12 cellular contexts compared by ENCODE assay signal in the genomic region with DNA sequence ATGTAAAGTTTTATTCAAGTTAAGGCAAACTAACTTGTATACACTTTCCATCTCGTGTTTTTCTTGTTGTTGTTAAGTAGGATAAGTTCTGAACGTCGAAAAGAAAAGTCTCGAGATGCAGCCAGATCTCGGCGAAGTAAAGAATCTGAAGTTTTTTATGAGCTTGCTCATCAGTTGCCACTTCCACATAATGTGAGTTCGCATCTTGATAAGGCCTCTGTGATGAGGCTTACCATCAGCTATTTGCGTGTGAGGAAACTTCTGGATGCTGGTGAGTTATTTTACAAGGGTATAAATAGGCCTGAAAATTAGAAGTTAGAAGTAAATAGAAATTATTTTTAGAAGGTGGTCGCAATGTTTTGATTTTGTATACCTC. TPM values are rescaled to one million over a fixed set of nuclear protein-coding genes. Genes with fewer than 3 reads are reported as not detected.
DNase-seq lines count a peak whose midpoint lies in the region; ATAC-seq and TF ChIP-seq lines count a peak whose summit lies in the region.
"Had no signal": no experiment of that assay in that cellular context is flagged by ENCODE, and none has a peak within 500 bp of the region (broad histone marks: within the 10 kb centered on the region; RNA-seq: fewer than 3 reads in every experiment).

No MANE protein-coding gene starts in this region.

- peaks cover 15% of the 10 kb centered on the region for H3K36me3 ChIP-seq in CD4-positive, CD25-positive, alpha-beta regulatory T cell (ENCODE audit: control insufficient read depth, insufficient read depth, low read length)
- peaks cover 23 to 28% of the 10 kb centered on the region in 2 donors for H3K36me3 ChIP-seq in muscle layer of duodenum (ENCODE audit: control insufficient read depth in 1 of 2, insufficient read depth in 2 of 2, low read length in 2 of 2)

- peaks cover 24% of the 10 kb centered on the region for H3K36me3 Mint-ChIP-seq in CD4-positive, CD25-positive, alpha-beta regulatory T cell
- H3K36me3 Mint-ChIP-seq in HFFc6 (ENCODE audit: low read depth) = peaks cover 23% of the 10 kb centered on the region
- H3K36me3 Mint-ChIP-seq in activated naive CD8-positive, alpha-beta T cell treated with anti-CD3 and anti-CD28 coated beads for 36 hours = peaks cover 29% of the 10 kb centered on the region

- peak overlapping the region; percentile 7 to 64 (median 35) for H3K4me3 Mint-ChIP-seq in CD4-positive, CD25-positive, alpha-beta regulatory T cell
- H3K4me3 Mint-ChIP-seq in HFFc6 = no peak overlapping the region
- peak overlapping the region; percentile 26 for H3K4me3 Mint-ChIP-seq in activated naive CD8-positive, alpha-beta T cell treated with anti-CD3 and anti-CD28 coated beads for 36 hours
- H3K4me3 Mint-ChIP-seq: endodermal cell had no signal

- no peaks in the 10 kb centered on the region for H3K9me3 ChIP-seq in CD4-positive, CD25-positive, alpha-beta regulatory T cell (ENCODE audit: control insufficient read depth in 2 of 2, low read length in 2 of 2)
- H3K9me3 ChIP-seq in muscle layer of duodenum (ENCODE audit: control insufficient read depth in 1 of 2, low read length in 2 of 2) = no peaks in the 10 kb centered on the region

- H3K27ac ChIP-seq in CD4-positive, CD25-positive, alpha-beta regulatory T cell (ENCODE audit: insufficient read depth, low read length, poor library complexity, severe bottlenecking) = peak overlapping the region; percentile 47
- H3K27ac ChIP-seq in muscle layer of duodenum (ENCODE audit: low read length) = peak overlapping the region; percentile 45

- H3K27me3 Mint-ChIP-seq in CD4-positive, CD25-positive, alpha-beta regulatory T cell = no peaks in the 10 kb centered on the region
- H3K27me3 Mint-ChIP-seq in HFFc6 (ENCODE audit: insufficient read depth) = no peaks in the 10 kb centered on the region; the same call in 1 of the 2 replicates
- H3K27me3 Mint-ChIP-seq in activated naive CD8-positive, alpha-beta T cell treated with anti-CD3 and anti-CD28 coated beads for 36 hours = no peaks in the 10 kb centered on the region

- TF ChIP-seq CTCF in HFFc6 (IDR thresholded peaks at IDR 0.05) = no peak

- peak in 1 of 3 donors; percentile 19 for DNase-seq in CD4-positive, CD25-positive, alpha-beta regulatory T cell
- no peak for DNase-seq in HFFc6
- no peak for DNase-seq in activated naive CD8-positive, alpha-beta T cell treated with anti-CD3 and anti-CD28 coated beads for 36 hours
- DNase-seq in nucleus accumbens (lab: John Stamatoyannopoulos, UW) = no peak
- no peak for DNase-seq in NK-92 treated with Interleukin-12 subunit alpha and Interleukin-12 subunit beta, amount 100 ng/mL, for 24 hours (lab: John Stamatoyannopoulos, UW)
- DNase-seq in stimulated activated naive CD4-positive, alpha-beta T cell treated with Interleukin-2 at 50 U/mL for 16 hours (lab: John Stamatoyannopoulos, UW) = no peak
- DNase-seq: endodermal cell; NCI-H1930; stimulated activated CD4-positive, alpha-beta T cell treated with anti-CD3 and anti-CD28 coated beads, Interleukin-1b, Interleukin-23, amount 100 ng/mL, for 48 hours had no signal

- H3K4me3 ChIP-seq in CD4-positive, CD25-positive, alpha-beta regulatory T cell (ENCODE audit: low read depth, low read length) = peak overlapping the region; percentile 41
- H3K4me3 ChIP-seq in muscle layer of duodenum (ENCODE audit: low read depth in 1 of 2, low read length in 2 of 2) = no peak overlapping the region

- H3K4me1 ChIP-seq in CD4-positive, CD25-positive, alpha-beta regulatory T cell (ENCODE audit: control insufficient read depth, insufficient read depth, low read length, poor library complexity, severe bottlenecking) = peaks cover 21% of the 10 kb centered on the region
- H3K4me1 ChIP-seq in muscle layer of duodenum (ENCODE audit: control insufficient read depth in 1 of 2, insufficient read depth in 2 of 2, low read length in 2 of 2) = peaks cover 7 to 24% of the 10 kb centered on the region in 2 donors

- no peak for ATAC-seq in CD4-positive, CD25-positive, alpha-beta regulatory T cell (ENCODE audit: low read depth in 2 of 2)
- ATAC-seq in HG02970 (IDR thresholded peaks at IDR 0.05; ENCODE audit: low FRiP score, unreplicated experiment) = no peak
- ATAC-seq: Panc1 had no signal

- peaks cover 37 to 70% (median 52%) of the 10 kb centered on the region in 4 donors for H3K4me1 Mint-ChIP-seq in CD4-positive, CD25-positive, alpha-beta regulatory T cell
- peaks cover 63% of the 10 kb centered on the region for H3K4me1 Mint-ChIP-seq in HFFc6 (ENCODE audit: low read depth)
- H3K4me1 Mint-ChIP-seq in activated naive CD8-positive, alpha-beta T cell treated with anti-CD3 and anti-CD28 coated beads for 36 hours = peaks cover 63% of the 10 kb centered on the region

- H3K27me3 ChIP-seq in CD4-positive, CD25-positive, alpha-beta regulatory T cell (ENCODE audit: control insufficient read depth, insufficient read depth, low read length) = no peaks in the 10 kb centered on the region
- H3K27me3 ChIP-seq in muscle layer of duodenum (ENCODE audit: low read depth, low read length) = no peaks in the 10 kb centered on the region

- H3K9me3 Mint-ChIP-seq in CD4-positive, CD25-positive, alpha-beta regulatory T cell = no peaks in the 10 kb centered on the region
- H3K9me3 Mint-ChIP-seq in HFFc6 = no peaks in the 10 kb centered on the region
- no peaks in the 10 kb centered on the region for H3K9me3 Mint-ChIP-seq in activated naive CD8-positive, alpha-beta T cell treated with anti-CD3 and anti-CD28 coated beads for 36 hours
- H3K9me3 Mint-ChIP-seq: endodermal cell had no signal

- H3K27ac Mint-ChIP-seq in CD4-positive, CD25-positive, alpha-beta regulatory T cell = peak overlapping the region; percentile 60 to 82 (median 80)
- peak overlapping the region; percentile 7; the same call in 1 of the 2 replicates for H3K27ac Mint-ChIP-seq in HFFc6
- H3K27ac Mint-ChIP-seq in activated naive CD8-positive, alpha-beta T cell treated with anti-CD3 and anti-CD28 coated beads for 36 hours = peak overlapping the region; percentile 78

RNA-seq across cellular contexts. Expression of a gene that starts 25.0 kb away (rescaled TPM):
- 123 TPM for total RNA-seq in CD4-positive, CD25-positive, alpha-beta regulatory T cell
- polyA plus RNA-seq in CD4-positive, CD25-positive, alpha-beta regulatory T cell = 10 to 100 TPM; 48.2 to 62.3 (median 57.5) TPM
- total RNA-seq in HFFc6 (2021; fragmentation: NEBNext Ultra II Directional; extraction: Animal tissue kit (Norgen Biotek cat#: 25700)) = 100 to 1,000 TPM; 217 to 265 (median 233) TPM
- 100 to 1,000 TPM; 157 to 158 TPM for total RNA-seq in activated naive CD8-positive, alpha-beta T cell treated with anti-CD3 and anti-CD28 coated beads for 36 hours

RNA-seq across cellular contexts. Expression of a gene that starts 41.9 kb away (rescaled TPM):
- total RNA-seq in CD4-positive, CD25-positive, alpha-beta regulatory T cell = 3.9 TPM
- polyA plus RNA-seq in CD4-positive, CD25-positive, alpha-beta regulatory T cell = 1 to 10 TPM; 3.9 to 4.7 (median 4.2) TPM
- total RNA-seq in HFFc6 (2021; fragmentation: NEBNext Ultra II Directional; extraction: Animal tissue kit (Norgen Biotek cat#: 25700)) = 10 to 100 TPM; 12.1 to 15.8 (median 14.6) TPM
- total RNA-seq in activated naive CD8-positive, alpha-beta T cell treated with anti-CD3 and anti-CD28 coated beads for 36 hours = 10 to 100 TPM in 1 of 2 experiments, 1 to 10 TPM in 1; 9.2 to 10.2 TPM

Comparison
In these comparisons a context has a peak if more than half of its experiments do, and no peak if none do; other contexts are left out.
1. H3K27ac Mint-ChIP-seq: peak in every context shown above with its lines; median percentile 80 in CD4-positive, CD25-positive, alpha-beta regulatory T cell; 78 in activated naive CD8-positive, alpha-beta T cell treated with anti-CD3 and anti-CD28 coated beads for 36 hours; 7 in HFFc6.